In the genomic region with DNA sequence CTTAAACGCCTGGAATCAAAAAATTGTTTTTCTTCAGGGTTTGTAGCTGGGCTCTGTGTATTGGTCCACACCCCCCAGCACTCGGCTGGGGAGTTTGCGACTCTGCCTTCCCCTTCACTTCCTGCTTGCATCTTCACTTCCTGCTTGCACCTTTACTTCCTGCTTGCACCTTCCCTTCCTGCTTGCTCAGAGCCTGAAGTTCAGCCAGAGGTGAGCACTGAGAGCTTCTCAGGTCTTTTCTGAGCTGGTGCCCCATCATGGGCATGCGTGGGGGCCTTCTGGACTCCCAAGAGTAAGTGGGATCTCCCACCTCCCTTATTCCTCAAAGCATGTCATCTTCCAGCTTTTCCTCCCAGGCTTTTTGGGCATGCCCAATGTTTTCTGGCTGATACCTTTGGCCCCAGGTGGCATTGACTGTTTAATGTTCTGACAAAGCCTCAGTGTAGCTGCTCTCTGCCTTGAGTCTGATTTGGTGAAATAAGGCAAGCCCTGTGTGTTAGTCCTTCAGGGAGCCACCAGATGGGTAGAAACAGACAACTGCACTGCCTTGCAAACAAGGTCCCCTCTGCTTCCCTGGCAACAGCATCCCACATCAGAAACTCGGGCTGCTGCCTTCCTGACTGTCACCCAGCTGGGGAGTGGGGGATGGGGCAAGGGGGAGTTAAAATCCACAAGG, we compare ENCODE assay signal across 14 cellular contexts. TPM values are rescaled to one million over a fixed set of nuclear protein-coding genes. Genes with fewer than 3 reads are reported as not detected.
DNase-seq lines count a peak whose midpoint lies in the region; ATAC-seq and TF ChIP-seq lines count a peak whose summit lies in the region.
"Had no signal": no experiment of that assay in that cellular context is flagged by ENCODE, and none has a peak within 500 bp of the region (broad histone marks: within the 10 kb centered on the region; RNA-seq: fewer than 3 reads in every experiment).

No MANE protein-coding gene starts in this region.

- H3K4me3 ChIP-seq in GM23338: no peak overlapping the region
- H3K4me3 ChIP-seq: cardiac muscle cell had no signal

- no peaks in the 10 kb centered on the region for H4K20me1 ChIP-seq in GM23338 (replicated peaks; ENCODE audit: insufficient read depth)

- peaks cover 25% of the 10 kb centered on the region for H3K4me1 ChIP-seq in GM23338 (ENCODE audit: insufficient read depth)

- peak overlapping the region; percentile 39 for H3K27ac Mint-ChIP-seq in GM23338
- H3K27ac Mint-ChIP-seq in T-helper 2 cell treated with Interferon-gamma antibody and Interleukin-4, amounts not matched to agents 5 μg/mL and 100 μg/mL, for 36 hours: peak overlapping the region; percentile 76
- H3K27ac Mint-ChIP-seq in activated naive CD8-positive, alpha-beta T cell: peak overlapping the region; percentile 97
- no peak overlapping the region for H3K27ac Mint-ChIP-seq in progenitor cell of endocrine pancreas

- no peak overlapping the region; the same call in 1 of the 2 replicates for H2AFZ ChIP-seq in GM23338

- H3K27ac ChIP-seq in GM23338 (ENCODE audit: low read depth): peak overlapping the region; percentile 96; the same call in 1 of the 2 replicates

- H3K79me2 ChIP-seq in GM23338 (replicated peaks; ENCODE audit: insufficient read depth): no peaks in the 10 kb centered on the region

- peaks cover 20% of the 10 kb centered on the region for H3K27me3 Mint-ChIP-seq in GM23338 (ENCODE audit: insufficient read depth, low read depth, poor library complexity)
- no peaks in the 10 kb centered on the region for H3K27me3 Mint-ChIP-seq in T-helper 2 cell treated with Interferon-gamma antibody and Interleukin-4, amounts not matched to agents 5 μg/mL and 100 μg/mL, for 36 hours (ENCODE audit: low read depth)
- no peaks in the 10 kb centered on the region for H3K27me3 Mint-ChIP-seq in activated naive CD8-positive, alpha-beta T cell
- H3K27me3 Mint-ChIP-seq in progenitor cell of endocrine pancreas: peaks cover 1% of the 10 kb centered on the region

- peak overlapping the region; percentile 58; the same call in 1 of the 2 replicates for H3K4me2 ChIP-seq in GM23338

- H3K9me3 Mint-ChIP-seq in GM23338: peaks cover 15% of the 10 kb centered on the region
- H3K9me3 Mint-ChIP-seq in T-helper 2 cell treated with Interferon-gamma antibody and Interleukin-4, amounts not matched to agents 5 μg/mL and 100 μg/mL, for 36 hours: peaks cover 27% of the 10 kb centered on the region
- peaks cover 16% of the 10 kb centered on the region for H3K9me3 Mint-ChIP-seq in activated naive CD8-positive, alpha-beta T cell (ENCODE audit: low read depth)
- peaks cover 18% of the 10 kb centered on the region for H3K9me3 Mint-ChIP-seq in progenitor cell of endocrine pancreas (ENCODE audit: low read depth)

- no peak overlapping the region for H3K4me3 Mint-ChIP-seq in GM23338
- H3K4me3 Mint-ChIP-seq in T-helper 2 cell treated with Interferon-gamma antibody and Interleukin-4, amounts not matched to agents 5 μg/mL and 100 μg/mL, for 36 hours: peak overlapping the region; percentile 48
- H3K4me3 Mint-ChIP-seq in activated naive CD8-positive, alpha-beta T cell: peak overlapping the region; percentile 80
- no peak overlapping the region for H3K4me3 Mint-ChIP-seq in progenitor cell of endocrine pancreas (ENCODE audit: low read depth)

- H3K27me3 ChIP-seq in GM23338 (ENCODE audit: insufficient read depth): no peaks in the 10 kb centered on the region
- H3K27me3 ChIP-seq: cardiac muscle cell had no signal

- no peaks in the 10 kb centered on the region for H3F3A ChIP-seq in GM23338 (replicated peaks; ENCODE audit: low read depth)

- no peak for ATAC-seq in GM23338
- ATAC-seq in GM18868 (IDR thresholded peaks at IDR 0.05; ENCODE audit: unreplicated experiment): no peak
- ATAC-seq: left cardiac atrium had no signal

- DNase-seq in GM23338 (ENCODE audit: low spot score) (no peak), progenitor cell of endocrine pancreas (ENCODE audit: low spot score, unreplicated experiment) (peak; percentile 2), NK-92 (lab: John Stamatoyannopoulos, UW; ENCODE audit: unreplicated experiment) (no peak), NCI-H526 treated with DMSO at 0.1 percent for 48 hours (lab: John Stamatoyannopoulos, UW) (no peak), G401 (ENCODE audit: low spot score) (no peak)
- DNase-seq in T-helper 2 cell treated with Interferon-gamma antibody and Interleukin-4, amounts not matched to agents 5 μg/mL and 100 μg/mL, for 36 hours (ENCODE audit: low spot score): no peak
- DNase-seq: Caco-2, left cardiac atrium, NCI-H187, posterior cingulate gyrus had no signal

- no peaks in the 10 kb centered on the region; the same call in 1 of the 2 replicates for H3K36me3 ChIP-seq in GM23338 (ENCODE audit: insufficient read depth)
- H3K36me3 ChIP-seq: cardiac muscle cell had no signal

- in situ Hi-C loops in G401 (cut with HindIII; ENCODE audit: low sequenced_read_pairs): no loop called here

- H3K9me2 ChIP-seq in GM23338 (ENCODE audit: insufficient read depth): no peaks in the 10 kb centered on the region

- H3K36me3 Mint-ChIP-seq in GM23338 (ENCODE audit: low read depth): peaks cover 19% of the 10 kb centered on the region; the same call in 2 of the 3 replicates
- peaks cover 20% of the 10 kb centered on the region for H3K36me3 Mint-ChIP-seq in T-helper 2 cell treated with Interferon-gamma antibody and Interleukin-4, amounts not matched to agents 5 μg/mL and 100 μg/mL, for 36 hours (ENCODE audit: low read depth)
- H3K36me3 Mint-ChIP-seq in activated naive CD8-positive, alpha-beta T cell: peaks cover 15% of the 10 kb centered on the region
- peaks cover 4% of the 10 kb centered on the region for H3K36me3 Mint-ChIP-seq in progenitor cell of endocrine pancreas (ENCODE audit: insufficient read depth)

- H3K4me1 Mint-ChIP-seq in GM23338 (peaks cover 43% of the 10 kb centered on the region), progenitor cell of endocrine pancreas (ENCODE audit: low read depth) (peaks cover 16% of the 10 kb centered on the region)
- H3K4me1 Mint-ChIP-seq in T-helper 2 cell treated with Interferon-gamma antibody and Interleukin-4, amounts not matched to agents 5 μg/mL and 100 μg/mL, for 36 hours (ENCODE audit: low read depth): peaks cover 11% of the 10 kb centered on the region
- peaks cover 33% of the 10 kb centered on the region for H3K4me1 Mint-ChIP-seq in activated naive CD8-positive, alpha-beta T cell (ENCODE audit: low read depth)

- no peak for TF ChIP-seq CTCF in GM23338 (conservative IDR thresholded peaks at IDR 0.05; ENCODE audit: low read depth in 2 of 2)
- no peak for TF ChIP-seq CTCF in progenitor cell of endocrine pancreas (IDR thresholded peaks at IDR 0.05; ENCODE audit: unreplicated experiment)

TF ChIP-seq in GM23338, 12 proteins besides CTCF, POLR2A, EP300 and RAD21 (continues in another document):
- no peak for TF ChIP-seq CREB1 (CRISPR knock-in tag; IDR thresholded peaks at IDR 0.05; ENCODE audit: low read depth)

RNA-seq across cellular contexts. Expression of a gene that starts 3.5 kb away (rescaled TPM):
- total RNA-seq in GM23338 (2014; rRNA removed; shearing (Covaris generic)): not detected in 2 replicates
- 0.24 TPM in 1 of 2 replicates, not detected in the other for polyA plus RNA-seq in GM23338 (2016; fragmentation: Nextera tagmentation; extraction: Ambion mirVana)
- not detected in 2 replicates for total RNA-seq in progenitor cell of endocrine pancreas
- not detected in 2 replicates for total RNA-seq in G401 (2014; rRNA removed; shearing (Covaris generic))
- total RNA-seq: Caco-2, cardiac muscle cell, left cardiac atrium, RPMI7951 had no signal

RNA-seq across cellular contexts. Expression of a gene that starts 7.8 kb away (rescaled TPM):
- total RNA-seq in GM23338 (2014; rRNA removed; shearing (Covaris generic)): not detected in 2 replicates
- not detected in 2 replicates for polyA plus RNA-seq in GM23338 (2016; fragmentation: Nextera tagmentation; extraction: Ambion mirVana)
- not detected in 2 replicates for total RNA-seq in progenitor cell of endocrine pancreas
- not detected in 2 replicates for total RNA-seq in G401 (2014; rRNA removed; shearing (Covaris generic))
- total RNA-seq: Caco-2, cardiac muscle cell, left cardiac atrium, RPMI7951 had no signal
- polyA plus RNA-seq: cardiac muscle cell had no signal

RNA-seq across cellular contexts. Expression of a gene that starts 10.8 kb away (rescaled TPM):
- total RNA-seq in GM23338 (2014; rRNA removed; shearing (Covaris generic)): not detected in 2 replicates
- not detected in 2 replicates for polyA plus RNA-seq in GM23338 (2016; fragmentation: Nextera tagmentation; extraction: Ambion mirVana)
- not detected in 2 replicates for total RNA-seq in progenitor cell of endocrine pancreas
- total RNA-seq in G401 (2014; rRNA removed; shearing (Covaris generic)): not detected in 2 replicates
- total RNA-seq: Caco-2, cardiac muscle cell, left cardiac atrium, RPMI7951 had no signal
- polyA plus RNA-seq: cardiac muscle cell had no signal

RNA-seq across cellular contexts. Expression of a gene that starts 25.7 kb away (rescaled TPM):
- not detected in 2 replicates for total RNA-seq in GM23338 (2014; rRNA removed; shearing (Covaris generic))
- not detected in 2 replicates for polyA plus RNA-seq in GM23338 (2016; fragmentation: Nextera tagmentation; extraction: Ambion mirVana)
- total RNA-seq in progenitor cell of endocrine pancreas: not detected in 2 replicates
- not detected in 2 replicates for total RNA-seq in G401 (2014; rRNA removed; shearing (Covaris generic))
- total RNA-seq: Caco-2, cardiac muscle cell, left cardiac atrium, RPMI7951 had no signal

RNA-seq across cellular contexts. Expression of a gene that starts 32.6 kb away (rescaled TPM):
- not detected in 2 replicates for total RNA-seq in GM23338 (2014; rRNA removed; shearing (Covaris generic))
- not detected in 2 replicates for polyA plus RNA-seq in GM23338 (2016; fragmentation: Nextera tagmentation; extraction: Ambion mirVana)
- not detected in 2 replicates for total RNA-seq in progenitor cell of endocrine pancreas
- total RNA-seq in G401 (2014; rRNA removed; shearing (Covaris generic)): not detected in 2 replicates
- total RNA-seq: Caco-2, cardiac muscle cell, left cardiac atrium, RPMI7951 had no signal
- polyA plus RNA-seq: cardiac muscle cell had no signal

Comparison
In these comparisons a context has a peak if more than half of its experiments do, and no peak if none do; other contexts are left out.
1. H3K4me3 Mint-ChIP-seq: peak in T-helper 2 cell treated with Interferon-gamma antibody and Interleukin-4, amounts not matched to agents 5 μg/mL and 100 μg/mL, for 36 hours (single experiment) and activated naive CD8-positive, alpha-beta T cell (single experiment); none in GM23338 (single experiment) and progenitor cell of endocrine pancreas (single experiment).